16 cellular contexts compared by ENCODE assay signal in genomic region chr3:60698117-60698516, GRCh38.
"Had no signal": no experiment of that assay in that cellular context is flagged by ENCODE, and none has a peak within 500 bp of the region (broad histone marks: within the 10 kb centered on the region; RNA-seq: fewer than 3 reads in every experiment).

No MANE protein-coding gene starts in this region.

- H3K4me1 Mint-ChIP-seq: activated CD4-positive, alpha-beta T cell treated with anti-CD3 and anti-CD28 coated beads, Interleukin-2, amount 10 ng/mL, durations not matched to agents 7 days and 5 days; central memory CD8-positive, alpha-beta T cell; natural killer cell; stimulated activated naive B cell treated with anti-CD40 and anti-IgM and Interleukin-4, amounts not matched to agents 10 μg/mL and 1 μg/mL and 100 μg/mL, for 72 hours had no signal

- H3K9me3 Mint-ChIP-seq: central memory CD8-positive, alpha-beta T cell had no signal

- DNase-seq: activated CD4-positive, alpha-beta T cell treated with anti-CD3 and anti-CD28 coated beads, Interleukin-2, amount 10 ng/mL, durations not matched to agents 7 days and 5 days; activated CD8-positive, alpha-beta T cell treated with anti-CD3 and anti-CD28 coated beads, Interleukin-2, amount 10 ng/mL, durations not matched to agents 7 days and 5 days; activated naive CD4-positive, alpha-beta T cell treated with anti-CD3 and anti-CD28 coated beads for 36 hours; activated T-cell treated with anti-CD3 and anti-CD28 coated beads, Interleukin-2, amount 50 U/mL, for 24 hours; body of pancreas; colonic mucosa; foreskin keratinocyte; islet precursor cell; left colon; lower lobe of right lung; natural killer cell; spleen; stimulated activated naive B cell treated with anti-CD40 and anti-IgM and Interleukin-4, amounts not matched to agents 10 μg/mL and 1 μg/mL and 100 μg/mL, for 72 hours; T1000; upper lobe of left lung had no signal

- H3K36me3 Mint-ChIP-seq: natural killer cell; stimulated activated naive B cell treated with anti-CD40 and anti-IgM and Interleukin-4, amounts not matched to agents 10 μg/mL and 1 μg/mL and 100 μg/mL, for 72 hours had no signal

- H3K4me3 Mint-ChIP-seq: activated CD4-positive, alpha-beta T cell treated with anti-CD3 and anti-CD28 coated beads, Interleukin-2, amount 10 ng/mL, durations not matched to agents 7 days and 5 days; activated CD8-positive, alpha-beta T cell treated with anti-CD3 and anti-CD28 coated beads, Interleukin-2, amount 10 ng/mL, durations not matched to agents 7 days and 5 days; activated naive CD4-positive, alpha-beta T cell treated with anti-CD3 and anti-CD28 coated beads for 36 hours; activated T-cell treated with anti-CD3 and anti-CD28 coated beads, Interleukin-2, amount 50 U/mL, for 24 hours; central memory CD8-positive, alpha-beta T cell; natural killer cell; stimulated activated naive B cell treated with anti-CD40 and anti-IgM and Interleukin-4, amounts not matched to agents 10 μg/mL and 1 μg/mL and 100 μg/mL, for 72 hours had no signal

- H3K27me3 Mint-ChIP-seq: activated CD4-positive, alpha-beta T cell treated with anti-CD3 and anti-CD28 coated beads, Interleukin-2, amount 10 ng/mL, durations not matched to agents 7 days and 5 days; activated T-cell treated with anti-CD3 and anti-CD28 coated beads, Interleukin-2, amount 50 U/mL, for 24 hours; central memory CD8-positive, alpha-beta T cell; stimulated activated naive B cell treated with anti-CD40 and anti-IgM and Interleukin-4, amounts not matched to agents 10 μg/mL and 1 μg/mL and 100 μg/mL, for 72 hours had no signal

- ATAC-seq: activated CD8-positive, alpha-beta T cell treated with anti-CD3 and anti-CD28 coated beads, Interleukin-2, amount 10 ng/mL, durations not matched to agents 7 days and 5 days; body of pancreas; foreskin keratinocyte; left colon; lower lobe of right lung; natural killer cell; stimulated activated naive B cell treated with anti-CD40 and anti-IgM and Interleukin-4, amounts not matched to agents 10 μg/mL and 1 μg/mL and 100 μg/mL, for 72 hours had no signal

- H3K27ac Mint-ChIP-seq: activated CD4-positive, alpha-beta T cell treated with anti-CD3 and anti-CD28 coated beads, Interleukin-2, amount 10 ng/mL, durations not matched to agents 7 days and 5 days; activated CD8-positive, alpha-beta T cell treated with anti-CD3 and anti-CD28 coated beads, Interleukin-2, amount 10 ng/mL, durations not matched to agents 7 days and 5 days; activated naive CD4-positive, alpha-beta T cell treated with anti-CD3 and anti-CD28 coated beads for 36 hours; activated T-cell treated with anti-CD3 and anti-CD28 coated beads, Interleukin-2, amount 50 U/mL, for 24 hours; natural killer cell; stimulated activated naive B cell treated with anti-CD40 and anti-IgM and Interleukin-4, amounts not matched to agents 10 μg/mL and 1 μg/mL and 100 μg/mL, for 72 hours had no signal
